Comparison of ENCODE assay signal across 31 cellular contexts in genomic region chr22:23008887-23009286, GRCh38.
"Had no signal": no experiment of that assay in that cellular context is flagged by ENCODE, and none has a peak within 500 bp of the region (broad histone marks: within the 10 kb centered on the region; RNA-seq: fewer than 3 reads in every experiment).

No MANE protein-coding gene starts in this region.

- H3K4me2 ChIP-seq: SK-N-SH had no signal

- H3K27ac Mint-ChIP-seq: activated CD4-positive, alpha-beta T cell treated with anti-CD3 and anti-CD28 coated beads, Interleukin-2, amount 10 ng/mL, durations not matched to agents 24 days and 14 days; activated CD8-positive, alpha-beta T cell treated with anti-CD3 and anti-CD28 coated beads for 36 hours; activated naive CD4-positive, alpha-beta T cell treated with anti-CD3 and anti-CD28 coated beads, Interleukin-2, amount 50 U/mL, for 24 hours; activated naive CD8-positive, alpha-beta T cell treated with anti-CD3 and anti-CD28 coated beads, Interleukin-2, amount 10 ng/mL, durations not matched to agents 7 days and 5 days; activated T-cell treated with anti-CD3 and anti-CD28 coated beads, Interleukin-2, amount 50 U/mL, for 72 hours; activated T-helper 17 cell treated with anti-CD3 and anti-CD28 coated beads, Interleukin-2, amount 50 U/mL, for 72 hours; T-helper 1 cell treated with Interleukin-12 subunit alpha and Interleukin-12 subunit beta and Interleukin-4 antibody, amounts not matched to agents 30 μg/mL and 1 μg/mL, for 36 hours; T-helper 2 cell treated with Interferon-gamma antibody and Interleukin-4, amounts not matched to agents 5 μg/mL and 100 μg/mL, for 36 hours had no signal

- H3K9me3 Mint-ChIP-seq: activated CD4-positive, alpha-beta T cell treated with anti-CD3 and anti-CD28 coated beads, Interleukin-2, amount 10 ng/mL, durations not matched to agents 24 days and 14 days; activated CD8-positive, alpha-beta T cell treated with anti-CD3 and anti-CD28 coated beads for 36 hours; activated naive CD4-positive, alpha-beta T cell treated with anti-CD3 and anti-CD28 coated beads, Interleukin-2, amount 50 U/mL, for 24 hours; activated naive CD8-positive, alpha-beta T cell treated with anti-CD3 and anti-CD28 coated beads, Interleukin-2, amount 10 ng/mL, durations not matched to agents 7 days and 5 days; activated T-cell treated with anti-CD3 and anti-CD28 coated beads, Interleukin-2, amount 50 U/mL, for 72 hours; activated T-helper 17 cell treated with anti-CD3 and anti-CD28 coated beads, Interleukin-2, amount 50 U/mL, for 72 hours; T-helper 1 cell treated with Interleukin-12 subunit alpha and Interleukin-12 subunit beta and Interleukin-4 antibody, amounts not matched to agents 30 μg/mL and 1 μg/mL, for 36 hours; T-helper 2 cell treated with Interferon-gamma antibody and Interleukin-4, amounts not matched to agents 5 μg/mL and 100 μg/mL, for 36 hours had no signal

- H3K9ac ChIP-seq: SK-N-SH had no signal

- H3K27me3 ChIP-seq: ascending aorta, breast epithelium, Peyer's patch, SJSA1 had no signal

- H3K4me3 Mint-ChIP-seq: activated CD4-positive, alpha-beta T cell treated with anti-CD3 and anti-CD28 coated beads, Interleukin-2, amount 10 ng/mL, durations not matched to agents 24 days and 14 days; activated CD8-positive, alpha-beta T cell treated with anti-CD3 and anti-CD28 coated beads for 36 hours; activated naive CD4-positive, alpha-beta T cell treated with anti-CD3 and anti-CD28 coated beads, Interleukin-2, amount 50 U/mL, for 24 hours; activated naive CD8-positive, alpha-beta T cell treated with anti-CD3 and anti-CD28 coated beads, Interleukin-2, amount 10 ng/mL, durations not matched to agents 7 days and 5 days; activated T-cell treated with anti-CD3 and anti-CD28 coated beads, Interleukin-2, amount 50 U/mL, for 72 hours; activated T-helper 17 cell treated with anti-CD3 and anti-CD28 coated beads, Interleukin-2, amount 50 U/mL, for 72 hours; T-helper 1 cell treated with Interleukin-12 subunit alpha and Interleukin-12 subunit beta and Interleukin-4 antibody, amounts not matched to agents 30 μg/mL and 1 μg/mL, for 36 hours; T-helper 2 cell treated with Interferon-gamma antibody and Interleukin-4, amounts not matched to agents 5 μg/mL and 100 μg/mL, for 36 hours had no signal

- FAIRE-seq: TTC549 had no signal

- H3K27ac ChIP-seq: ascending aorta, breast epithelium, Peyer's patch, SJSA1 had no signal

- H3K36me3 Mint-ChIP-seq: activated naive CD4-positive, alpha-beta T cell treated with anti-CD3 and anti-CD28 coated beads, Interleukin-2, amount 50 U/mL, for 24 hours; activated naive CD8-positive, alpha-beta T cell treated with anti-CD3 and anti-CD28 coated beads, Interleukin-2, amount 10 ng/mL, durations not matched to agents 7 days and 5 days had no signal

- H3K9me3 ChIP-seq: ascending aorta, breast epithelium, Peyer's patch, SJSA1, SK-N-SH had no signal

- H3K4me3 ChIP-seq: ascending aorta, breast epithelium, Peyer's patch, SJSA1 had no signal

- H3K36me3 ChIP-seq: ascending aorta, breast epithelium, Peyer's patch, SJSA1 had no signal

- H3K4me1 ChIP-seq: ascending aorta, breast epithelium, Peyer's patch, SJSA1 had no signal

- DNase-seq: activated CD4-positive, alpha-beta T cell treated with anti-CD3 and anti-CD28 coated beads, Interleukin-2, amount 10 ng/mL, durations not matched to agents 24 days and 14 days; activated CD4-positive, alpha-beta T cell treated with anti-CD3 and anti-CD28 coated beads, Interleukin-2, amount 50 U/mL, for 4 hours; activated CD8-positive, alpha-beta T cell treated with anti-CD3 and anti-CD28 coated beads for 36 hours; activated effector memory CD4-positive, alpha-beta T cell treated with anti-CD3 and anti-CD28 coated beads, Interleukin-2, amount 50 U/mL, for 16 hours; activated naive CD4-positive, alpha-beta T cell treated with Interleukin-2 at 50 U/mL for 16 hours; activated naive CD8-positive, alpha-beta T cell treated with anti-CD3 and anti-CD28 coated beads, Interleukin-2, amount 10 ng/mL, durations not matched to agents 7 days and 5 days; activated T-cell treated with anti-CD3 and anti-CD28 coated beads, Interleukin-2, amount 50 U/mL, for 1 hour; activated T-cell treated with anti-CD3 and anti-CD28 coated beads, Interleukin-2, amount 50 U/mL, for 72 hours; amygdala; Karpas-422; KBM-7; NCI-H1105; NCI-H1417 treated with DMSO at 0.1 percent for 48 hours; NCI-H187 treated with DMSO at 0.1 percent for 48 hours; NCI-H2081; NCI-H226; NCI-H446 treated with DMSO at 0.1 percent for 48 hours; NCI-H524; NCI-H69; Peyer's patch; RPMI8226; SHP77 treated with DMSO at 0.1 percent for 48 hours; SK-N-SH had no signal

- ATAC-seq: activated CD8-positive, alpha-beta T cell treated with anti-CD3 and anti-CD28 coated beads for 36 hours; activated T-cell treated with anti-CD3 and anti-CD28 coated beads, Interleukin-2, amount 50 U/mL, for 72 hours; activated T-helper 17 cell treated with anti-CD3 and anti-CD28 coated beads, Interleukin-2, amount 50 U/mL, for 72 hours had no signal
